ENCODE assay signal across 16 cellular contexts in genomic region chr17:21198411-21198810, GRCh38.
"Had no signal": no experiment of that assay in that cellular context is flagged by ENCODE, and none has a peak within 500 bp of the region (broad histone marks: within the 10 kb centered on the region; RNA-seq: fewer than 3 reads in every experiment).

No MANE protein-coding gene starts in this region.

- H3K27ac ChIP-seq: brain microvascular endothelial cell, foreskin keratinocyte, thyroid gland had no signal

- DNase-seq: activated CD4-positive, alpha-beta T cell treated with anti-CD3 and anti-CD28 coated beads for 4 hours; activated CD8-positive, alpha-beta memory T cell treated with anti-CD3 and anti-CD28 coated beads, Interleukin-2, amount 50 U/mL, for 4 hours; activated CD8-positive, alpha-beta T cell treated with anti-CD3 and anti-CD28 coated beads for 36 hours; activated naive CD8-positive, alpha-beta T cell treated with anti-CD3 and anti-CD28 coated beads, Interleukin-2, amount 10 ng/mL, durations not matched to agents 7 days and 5 days; brain microvascular endothelial cell; cortex of kidney; effector CD4-positive, alpha-beta T cell; foreskin keratinocyte; head of caudate nucleus; mesendoderm; stimulated activated CD4-positive, alpha-beta T cell treated with anti-CD3 and anti-CD28 coated beads, Interleukin-12 subunit alpha, Interleukin-12 subunit beta, amount 100 ng/mL, for 4 hours; thyroid gland had no signal

- H3K27me3 ChIP-seq: brain microvascular endothelial cell, foreskin keratinocyte, thyroid gland had no signal

- H3K4me1 ChIP-seq: foreskin keratinocyte had no signal

- H3K27ac Mint-ChIP-seq: activated CD8-positive, alpha-beta T cell treated with anti-CD3 and anti-CD28 coated beads for 36 hours; activated naive CD8-positive, alpha-beta T cell treated with anti-CD3 and anti-CD28 coated beads, Interleukin-2, amount 10 ng/mL, durations not matched to agents 7 days and 5 days; activated T-helper 1 cell treated with anti-CD3 and anti-CD28 coated beads, Interleukin-12 subunit alpha, Interleukin-12 subunit beta, Interleukin-2, Interleukin-4 antibody, amounts not matched to agents 30 ng/mL and 10 ng/mL and 1 ng/mL, durations not matched to agents 14 hours and 24 hours and 36 hours; stimulated activated memory B cell treated with anti-CD40 and anti-IgM and Interleukin-4, amounts not matched to agents 10 μg/mL and 1 μg/mL and 100 μg/mL, for 72 hours; T-helper 1 cell treated with Interleukin-12 subunit alpha and Interleukin-12 subunit beta and Interleukin-4 antibody, amounts not matched to agents 30 μg/mL and 1 μg/mL, for 36 hours had no signal

- H3K4me3 Mint-ChIP-seq: activated CD8-positive, alpha-beta T cell treated with anti-CD3 and anti-CD28 coated beads for 36 hours; activated naive CD8-positive, alpha-beta T cell treated with anti-CD3 and anti-CD28 coated beads, Interleukin-2, amount 10 ng/mL, durations not matched to agents 7 days and 5 days; activated T-helper 1 cell treated with anti-CD3 and anti-CD28 coated beads, Interleukin-12 subunit alpha, Interleukin-12 subunit beta, Interleukin-2, Interleukin-4 antibody, amounts not matched to agents 30 ng/mL and 10 ng/mL and 1 ng/mL, durations not matched to agents 14 hours and 24 hours and 36 hours; nephron; stimulated activated memory B cell treated with anti-CD40 and anti-IgM and Interleukin-4, amounts not matched to agents 10 μg/mL and 1 μg/mL and 100 μg/mL, for 72 hours; T-helper 1 cell treated with Interleukin-12 subunit alpha and Interleukin-12 subunit beta and Interleukin-4 antibody, amounts not matched to agents 30 μg/mL and 1 μg/mL, for 36 hours had no signal

- ATAC-seq: activated CD8-positive, alpha-beta T cell treated with anti-CD3 and anti-CD28 coated beads for 36 hours; stimulated activated memory B cell treated with anti-CD40 and anti-IgM and Interleukin-4, amounts not matched to agents 10 μg/mL and 1 μg/mL and 100 μg/mL, for 72 hours had no signal

- H3K27me3 Mint-ChIP-seq: activated CD8-positive, alpha-beta T cell treated with anti-CD3 and anti-CD28 coated beads for 36 hours; activated naive CD8-positive, alpha-beta T cell treated with anti-CD3 and anti-CD28 coated beads, Interleukin-2, amount 10 ng/mL, durations not matched to agents 7 days and 5 days; stimulated activated memory B cell treated with anti-CD40 and anti-IgM and Interleukin-4, amounts not matched to agents 10 μg/mL and 1 μg/mL and 100 μg/mL, for 72 hours had no signal

- H3K4me3 ChIP-seq: thyroid gland had no signal

- H3K9me3 ChIP-seq: thyroid gland had no signal
